Comparison of ENCODE assay signal across 1 cellular context in the genomic region with DNA sequence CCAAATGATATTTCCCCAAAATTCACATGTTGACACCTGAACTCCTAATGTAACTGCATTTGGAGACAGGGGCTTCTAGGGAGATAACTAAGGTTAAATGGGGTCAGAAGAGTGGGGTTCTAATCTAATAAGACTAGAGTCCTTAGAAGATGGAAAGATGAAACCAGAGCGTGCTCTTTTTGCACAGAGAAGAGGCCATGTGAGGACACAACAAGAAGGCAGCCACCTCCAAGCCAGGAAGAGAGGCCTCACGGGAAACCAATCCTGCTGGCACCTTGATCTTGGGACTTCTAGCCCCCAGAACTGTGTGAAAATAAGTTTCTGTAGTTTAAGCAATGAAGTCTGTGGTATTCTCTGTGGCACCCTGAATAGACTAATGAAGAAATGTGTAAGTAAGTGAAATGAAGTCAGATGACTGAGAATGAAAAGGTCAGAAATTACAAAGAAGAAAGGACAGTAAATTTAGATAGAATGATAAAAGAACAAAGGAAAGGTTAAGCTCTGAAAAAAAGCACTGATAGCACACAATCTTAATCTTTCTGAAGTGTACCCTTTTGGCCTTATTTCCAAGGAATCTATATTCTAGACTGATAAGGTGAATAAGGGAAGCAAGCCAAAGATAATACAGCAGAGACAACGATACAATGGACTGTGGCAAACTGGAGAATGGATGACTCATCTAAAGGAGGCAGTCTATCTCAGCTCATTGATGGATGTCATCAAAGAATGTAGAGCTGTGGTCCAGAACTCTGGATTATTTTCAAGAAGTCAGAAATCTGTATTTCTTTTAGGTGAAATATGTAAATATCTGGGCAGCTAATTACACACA.
TF ChIP-seq lines count a peak whose summit lies in the region.

No MANE protein-coding gene starts in this region.

TF ChIP-seq in K562, 482 proteins besides CTCF, POLR2A, EP300 and RAD21 (continued from another document and continues in another):
- TF ChIP-seq, protein P1, sequence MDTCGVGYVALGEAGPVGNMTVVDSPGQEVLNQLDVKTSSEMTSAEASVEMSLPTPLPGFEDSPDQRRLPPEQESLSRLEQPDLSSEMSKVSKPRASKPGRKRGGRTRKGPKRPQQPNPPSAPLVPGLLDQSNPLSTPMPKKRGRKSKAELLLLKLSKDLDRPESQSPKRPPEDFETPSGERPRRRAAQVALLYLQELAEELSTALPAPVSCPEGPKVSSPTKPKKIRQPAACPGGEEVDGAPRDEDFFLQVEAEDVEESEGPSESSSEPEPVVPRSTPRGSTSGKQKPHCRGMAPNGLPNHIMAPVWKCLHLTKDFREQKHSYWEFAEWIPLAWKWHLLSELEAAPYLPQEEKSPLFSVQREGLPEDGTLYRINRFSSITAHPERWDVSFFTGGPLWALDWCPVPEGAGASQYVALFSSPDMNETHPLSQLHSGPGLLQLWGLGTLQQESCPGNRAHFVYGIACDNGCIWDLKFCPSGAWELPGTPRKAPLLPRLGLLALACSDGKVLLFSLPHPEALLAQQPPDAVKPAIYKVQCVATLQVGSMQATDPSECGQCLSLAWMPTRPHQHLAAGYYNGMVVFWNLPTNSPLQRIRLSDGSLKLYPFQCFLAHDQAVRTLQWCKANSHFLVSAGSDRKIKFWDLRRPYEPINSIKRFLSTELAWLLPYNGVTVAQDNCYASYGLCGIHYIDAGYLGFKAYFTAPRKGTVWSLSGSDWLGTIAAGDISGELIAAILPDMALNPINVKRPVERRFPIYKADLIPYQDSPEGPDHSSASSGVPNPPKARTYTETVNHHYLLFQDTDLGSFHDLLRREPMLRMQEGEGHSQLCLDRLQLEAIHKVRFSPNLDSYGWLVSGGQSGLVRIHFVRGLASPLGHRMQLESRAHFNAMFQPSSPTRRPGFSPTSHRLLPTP (IDR thresholded peaks at IDR 0.05; ENCODE audit: borderline replicate concordance, extremely low read depth, insufficient read length) = no peak
- TF ChIP-seq ZNF445 (CRISPR knock-in tag; IDR thresholded peaks at IDR 0.05; ENCODE audit: low read depth) (no peak), ZC3H8 (IDR thresholded peaks at IDR 0.05) (no peak), ARID1B (IDR thresholded peaks at IDR 0.05) (peak; percentile 82), NUFIP1 (IDR thresholded peaks at IDR 0.05; ENCODE audit: partially characterized antibody) (no peak), KHSRP (IDR thresholded peaks at IDR 0.05) (no peak), ZNF507 (tag; conservative IDR thresholded peaks at IDR 0.05) (no peak), KLF16 (IDR thresholded peaks at IDR 0.05) (no peak), RFX1 (IDR thresholded peaks at IDR 0.05) (no peak), BRF1 (IDR thresholded peaks at IDR 0.05; ENCODE audit: borderline replicate concordance, extremely low read depth, insufficient read length) (no peak), SPI1 (IDR thresholded peaks at IDR 0.05; ENCODE audit: borderline replicate concordance, low read depth, low read length) (no peak), MEF2A (IDR thresholded peaks at IDR 0.05; ENCODE audit: control insufficient read depth, low read depth, low read length) (no peak), EWSR1 (IDR thresholded peaks at IDR 0.05; ENCODE audit: borderline replicate concordance, low read depth, partially characterized antibody) (no peak), RBM17 (IDR thresholded peaks at IDR 0.05; ENCODE audit: borderline replicate concordance, low read depth, low read length) (no peak), EZH2 (IDR thresholded peaks at IDR 0.05; ENCODE audit: borderline replicate concordance, low read depth, low read length) (no peak), NFRKB (IDR thresholded peaks at IDR 0.05; ENCODE audit: low read depth) (no peak), GATAD2A (IDR thresholded peaks at IDR 0.05) (no peak), ZNF354B (CRISPR knock-in tag; IDR thresholded peaks at IDR 0.05) (no peak), GTF2E2 (tag; IDR thresholded peaks at IDR 0.05) (no peak), SRSF9 (IDR thresholded peaks at IDR 0.05; ENCODE audit: borderline replicate concordance, low read depth, low read length) (no peak), MAFF (IDR thresholded peaks at IDR 0.05; ENCODE audit: low read length) (no peak; the same call in 1 of the 2 replicates), ZNF174 (CRISPR knock-in tag; IDR thresholded peaks at IDR 0.05) (no peak), ZNF184 (CRISPR knock-in tag; IDR thresholded peaks at IDR 0.05) (no peak), RCOR1 (IDR thresholded peaks at IDR 0.05; ENCODE audit: borderline replicate concordance in 1 of 2, low read depth in 2 of 2, low read length in 2 of 2) (peak in 1 of 2 experiments; percentile 97; a peak in 2 of 4 replicates), FOS (IDR thresholded peaks at IDR 0.05; ENCODE audit: extremely low read depth, insufficient read length) (peak; percentile 53), IFI16 (CRISPR knock-in tag; IDR thresholded peaks at IDR 0.05) (no peak), FOXJ3 (CRISPR knock-in tag; IDR thresholded peaks at IDR 0.05) (no peak), FOXM1 (IDR thresholded peaks at IDR 0.05; ENCODE audit: low read depth) (peak; percentile 32; the same call in 1 of the 2 replicates), FOXM1 (CRISPR knock-in tag; IDR thresholded peaks at IDR 0.05; ENCODE audit: low read depth) (no peak), DACH1 (IDR thresholded peaks at IDR 0.05; ENCODE audit: partially characterized antibody) (no peak), CC2D1A (IDR thresholded peaks at IDR 0.05) (peak; percentile 65; the same call in 1 of the 2 replicates), ZNF436 (CRISPR knock-in tag; IDR thresholded peaks at IDR 0.05) (no peak), BRCA1 (IDR thresholded peaks at IDR 0.05) (no peak), BRCA1 (CRISPR knock-in tag; IDR thresholded peaks at IDR 0.05) (no peak), TRIM24 (IDR thresholded peaks at IDR 0.05) (peak; percentile 22 to 62; a peak in 3 of 4 replicates), SMARCB1 (IDR thresholded peaks at IDR 0.05; ENCODE audit: insufficient read length, low read depth) (peak; percentile 52), FOXA1 (IDR thresholded peaks at IDR 0.05; ENCODE audit: borderline replicate concordance) (no peak), MAFK (IDR thresholded peaks at IDR 0.05; ENCODE audit: low read length) (peak; percentile 29; the same call in 1 of the 2 replicates), NELFE (IDR thresholded peaks at IDR 0.05; ENCODE audit: insufficient read depth, insufficient read length) (no peak), MEIS2 (IDR thresholded peaks at IDR 0.05; ENCODE audit: partially characterized antibody) (peak; percentile 91), ARID2 (IDR thresholded peaks at IDR 0.05) (no peak), NFYB (IDR thresholded peaks at IDR 0.05; ENCODE audit: extremely low read depth, insufficient read length) (no peak)
- TF ChIP-seq, protein P2, sequence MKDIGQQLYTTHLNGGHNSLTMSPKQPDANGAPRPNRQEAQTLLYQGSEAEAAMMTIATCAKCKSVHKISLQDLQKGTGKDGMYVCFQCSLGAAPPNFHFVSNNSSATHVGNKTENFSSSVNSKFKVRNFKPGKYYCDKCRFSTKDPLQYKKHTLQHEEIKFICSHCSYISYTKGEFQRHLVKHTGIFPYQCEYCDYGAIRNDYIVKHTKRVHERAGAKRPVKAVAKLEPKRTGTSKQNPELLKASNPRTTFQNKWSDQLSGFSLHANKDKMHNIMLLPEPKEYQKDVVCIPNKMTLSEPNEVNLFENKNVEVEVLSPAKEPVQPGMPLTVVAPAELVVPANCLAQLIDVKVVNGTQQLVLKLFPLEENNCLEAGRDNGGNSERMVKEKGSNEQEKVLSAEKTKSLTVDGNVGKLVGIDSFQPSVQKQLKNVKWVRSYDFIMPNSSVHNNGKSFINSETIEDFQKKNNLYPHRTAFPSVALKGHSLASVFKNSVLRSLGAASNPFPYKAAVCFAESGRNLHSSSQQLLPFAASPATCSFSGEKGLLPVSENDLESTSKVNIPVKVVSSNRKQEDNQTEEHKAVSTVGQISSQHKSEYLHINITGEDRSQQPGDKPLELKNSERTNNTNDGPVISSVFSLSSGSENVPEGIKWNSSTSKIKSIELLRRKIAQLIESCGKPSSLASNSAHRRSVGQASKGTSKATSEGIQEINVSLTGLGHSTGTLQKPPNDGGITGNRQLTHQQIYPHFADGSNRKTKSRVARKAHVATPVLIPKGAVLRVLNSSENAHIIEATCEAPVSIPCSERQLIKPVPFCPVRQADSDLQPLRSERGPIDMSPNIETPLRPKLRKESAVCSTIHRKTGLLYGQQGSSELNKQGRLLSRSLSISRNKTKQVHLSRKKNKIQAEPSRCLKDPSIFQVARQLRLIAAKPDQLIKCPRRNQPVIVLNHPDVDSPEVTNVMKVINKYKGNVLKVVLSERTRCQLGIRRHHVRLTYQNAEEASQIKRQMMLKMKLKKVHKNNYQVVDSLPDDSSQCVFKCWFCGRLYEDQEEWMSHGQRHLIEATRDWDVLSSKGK (CRISPR knock-in tag; IDR thresholded peaks at IDR 0.05) = no peak
- TF ChIP-seq, protein P3, sequence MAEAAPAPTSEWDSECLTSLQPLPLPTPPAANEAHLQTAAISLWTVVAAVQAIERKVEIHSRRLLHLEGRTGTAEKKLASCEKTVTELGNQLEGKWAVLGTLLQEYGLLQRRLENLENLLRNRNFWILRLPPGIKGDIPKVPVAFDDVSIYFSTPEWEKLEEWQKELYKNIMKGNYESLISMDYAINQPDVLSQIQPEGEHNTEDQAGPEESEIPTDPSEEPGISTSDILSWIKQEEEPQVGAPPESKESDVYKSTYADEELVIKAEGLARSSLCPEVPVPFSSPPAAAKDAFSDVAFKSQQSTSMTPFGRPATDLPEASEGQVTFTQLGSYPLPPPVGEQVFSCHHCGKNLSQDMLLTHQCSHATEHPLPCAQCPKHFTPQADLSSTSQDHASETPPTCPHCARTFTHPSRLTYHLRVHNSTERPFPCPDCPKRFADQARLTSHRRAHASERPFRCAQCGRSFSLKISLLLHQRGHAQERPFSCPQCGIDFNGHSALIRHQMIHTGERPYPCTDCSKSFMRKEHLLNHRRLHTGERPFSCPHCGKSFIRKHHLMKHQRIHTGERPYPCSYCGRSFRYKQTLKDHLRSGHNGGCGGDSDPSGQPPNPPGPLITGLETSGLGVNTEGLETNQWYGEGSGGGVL (CRISPR knock-in tag; IDR thresholded peaks at IDR 0.05) = no peak
- TF ChIP-seq, protein P4, sequence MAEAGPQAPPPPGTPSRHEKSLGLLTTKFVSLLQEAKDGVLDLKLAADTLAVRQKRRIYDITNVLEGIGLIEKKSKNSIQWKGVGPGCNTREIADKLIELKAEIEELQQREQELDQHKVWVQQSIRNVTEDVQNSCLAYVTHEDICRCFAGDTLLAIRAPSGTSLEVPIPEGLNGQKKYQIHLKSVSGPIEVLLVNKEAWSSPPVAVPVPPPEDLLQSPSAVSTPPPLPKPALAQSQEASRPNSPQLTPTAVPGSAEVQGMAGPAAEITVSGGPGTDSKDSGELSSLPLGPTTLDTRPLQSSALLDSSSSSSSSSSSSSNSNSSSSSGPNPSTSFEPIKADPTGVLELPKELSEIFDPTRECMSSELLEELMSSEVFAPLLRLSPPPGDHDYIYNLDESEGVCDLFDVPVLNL (CRISPR knock-in tag; IDR thresholded peaks at IDR 0.05; ENCODE audit: low read depth) = no peak
- TF ChIP-seq, protein P5, sequence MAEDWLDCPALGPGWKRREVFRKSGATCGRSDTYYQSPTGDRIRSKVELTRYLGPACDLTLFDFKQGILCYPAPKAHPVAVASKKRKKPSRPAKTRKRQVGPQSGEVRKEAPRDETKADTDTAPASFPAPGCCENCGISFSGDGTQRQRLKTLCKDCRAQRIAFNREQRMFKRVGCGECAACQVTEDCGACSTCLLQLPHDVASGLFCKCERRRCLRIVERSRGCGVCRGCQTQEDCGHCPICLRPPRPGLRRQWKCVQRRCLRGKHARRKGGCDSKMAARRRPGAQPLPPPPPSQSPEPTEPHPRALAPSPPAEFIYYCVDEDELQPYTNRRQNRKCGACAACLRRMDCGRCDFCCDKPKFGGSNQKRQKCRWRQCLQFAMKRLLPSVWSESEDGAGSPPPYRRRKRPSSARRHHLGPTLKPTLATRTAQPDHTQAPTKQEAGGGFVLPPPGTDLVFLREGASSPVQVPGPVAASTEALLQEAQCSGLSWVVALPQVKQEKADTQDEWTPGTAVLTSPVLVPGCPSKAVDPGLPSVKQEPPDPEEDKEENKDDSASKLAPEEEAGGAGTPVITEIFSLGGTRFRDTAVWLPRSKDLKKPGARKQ (CRISPR knock-in tag; IDR thresholded peaks at IDR 0.05) = no peak
- TF ChIP-seq, protein P6, sequence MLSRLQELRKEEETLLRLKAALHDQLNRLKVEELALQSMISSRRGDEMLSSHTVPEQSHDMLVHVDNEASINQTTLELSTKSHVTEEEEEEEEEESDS (CRISPR knock-in tag; IDR thresholded peaks at IDR 0.05) = no peak
- TF ChIP-seq, protein P7, sequence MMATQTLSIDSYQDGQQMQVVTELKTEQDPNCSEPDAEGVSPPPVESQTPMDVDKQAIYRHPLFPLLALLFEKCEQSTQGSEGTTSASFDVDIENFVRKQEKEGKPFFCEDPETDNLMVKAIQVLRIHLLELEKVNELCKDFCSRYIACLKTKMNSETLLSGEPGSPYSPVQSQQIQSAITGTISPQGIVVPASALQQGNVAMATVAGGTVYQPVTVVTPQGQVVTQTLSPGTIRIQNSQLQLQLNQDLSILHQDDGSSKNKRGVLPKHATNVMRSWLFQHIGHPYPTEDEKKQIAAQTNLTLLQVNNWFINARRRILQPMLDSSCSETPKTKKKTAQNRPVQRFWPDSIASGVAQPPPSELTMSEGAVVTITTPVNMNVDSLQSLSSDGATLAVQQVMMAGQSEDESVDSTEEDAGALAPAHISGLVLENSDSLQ (IDR thresholded peaks at IDR 0.05) = peak; percentile 77
